2 cellular contexts compared by ENCODE assay signal in the genomic region with DNA sequence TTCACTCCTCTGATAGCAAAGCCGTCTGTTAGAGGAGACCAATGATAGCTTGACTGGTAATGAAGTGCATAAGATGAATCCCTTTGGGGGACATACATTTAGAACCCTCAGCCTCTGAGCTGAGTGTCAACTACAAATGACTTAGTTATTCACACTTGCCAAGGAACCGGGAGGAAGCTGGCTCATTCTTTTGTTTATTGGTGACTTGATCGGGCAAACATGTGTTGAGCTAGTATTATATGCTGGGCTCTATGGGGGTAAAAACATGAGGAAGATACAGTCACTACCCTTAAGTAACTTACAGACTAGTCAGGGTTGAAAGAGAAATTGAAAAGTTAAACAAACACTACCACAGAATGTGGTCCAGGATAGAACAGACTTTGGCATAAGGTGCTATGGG.
TF ChIP-seq lines count a peak whose summit lies in the region.

No MANE protein-coding gene starts in this region.

TF ChIP-seq in liver, 16 proteins besides CTCF, POLR2A, EP300 and RAD21:
- TF ChIP-seq GABPA (IDR thresholded peaks at IDR 0.05 in 1 of 2, conservative IDR thresholded peaks at IDR 0.05 in 1 of 2) = no peak
- TF ChIP-seq, protein P1, sequence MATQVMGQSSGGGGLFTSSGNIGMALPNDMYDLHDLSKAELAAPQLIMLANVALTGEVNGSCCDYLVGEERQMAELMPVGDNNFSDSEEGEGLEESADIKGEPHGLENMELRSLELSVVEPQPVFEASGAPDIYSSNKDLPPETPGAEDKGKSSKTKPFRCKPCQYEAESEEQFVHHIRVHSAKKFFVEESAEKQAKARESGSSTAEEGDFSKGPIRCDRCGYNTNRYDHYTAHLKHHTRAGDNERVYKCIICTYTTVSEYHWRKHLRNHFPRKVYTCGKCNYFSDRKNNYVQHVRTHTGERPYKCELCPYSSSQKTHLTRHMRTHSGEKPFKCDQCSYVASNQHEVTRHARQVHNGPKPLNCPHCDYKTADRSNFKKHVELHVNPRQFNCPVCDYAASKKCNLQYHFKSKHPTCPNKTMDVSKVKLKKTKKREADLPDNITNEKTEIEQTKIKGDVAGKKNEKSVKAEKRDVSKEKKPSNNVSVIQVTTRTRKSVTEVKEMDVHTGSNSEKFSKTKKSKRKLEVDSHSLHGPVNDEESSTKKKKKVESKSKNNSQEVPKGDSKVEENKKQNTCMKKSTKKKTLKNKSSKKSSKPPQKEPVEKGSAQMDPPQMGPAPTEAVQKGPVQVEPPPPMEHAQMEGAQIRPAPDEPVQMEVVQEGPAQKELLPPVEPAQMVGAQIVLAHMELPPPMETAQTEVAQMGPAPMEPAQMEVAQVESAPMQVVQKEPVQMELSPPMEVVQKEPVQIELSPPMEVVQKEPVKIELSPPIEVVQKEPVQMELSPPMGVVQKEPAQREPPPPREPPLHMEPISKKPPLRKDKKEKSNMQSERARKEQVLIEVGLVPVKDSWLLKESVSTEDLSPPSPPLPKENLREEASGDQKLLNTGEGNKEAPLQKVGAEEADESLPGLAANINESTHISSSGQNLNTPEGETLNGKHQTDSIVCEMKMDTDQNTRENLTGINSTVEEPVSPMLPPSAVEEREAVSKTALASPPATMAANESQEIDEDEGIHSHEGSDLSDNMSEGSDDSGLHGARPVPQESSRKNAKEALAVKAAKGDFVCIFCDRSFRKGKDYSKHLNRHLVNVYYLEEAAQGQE (IDR thresholded peaks at IDR 0.05) = no peak
- no peak for TF ChIP-seq RXRA (IDR thresholded peaks at IDR 0.05)
- no peak for TF ChIP-seq NR2F2 (IDR thresholded peaks at IDR 0.05)
- TF ChIP-seq, protein P2, sequence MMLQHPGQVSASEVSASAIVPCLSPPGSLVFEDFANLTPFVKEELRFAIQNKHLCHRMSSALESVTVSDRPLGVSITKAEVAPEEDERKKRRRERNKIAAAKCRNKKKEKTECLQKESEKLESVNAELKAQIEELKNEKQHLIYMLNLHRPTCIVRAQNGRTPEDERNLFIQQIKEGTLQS (IDR thresholded peaks at IDR 0.05) = no peak
- TF ChIP-seq JUND (IDR thresholded peaks at IDR 0.05) = no peak
- no peak for TF ChIP-seq FOXA2 (IDR thresholded peaks at IDR 0.05)
- TF ChIP-seq YY1 (IDR thresholded peaks at IDR 0.05) = no peak
- no peak for TF ChIP-seq FOXA1 (IDR thresholded peaks at IDR 0.05)
- TF ChIP-seq HNF4G (IDR thresholded peaks at IDR 0.05) = no peak
- no peak for TF ChIP-seq TAF1 (conservative IDR thresholded peaks at IDR 0.05)
- TF ChIP-seq, protein P3, sequence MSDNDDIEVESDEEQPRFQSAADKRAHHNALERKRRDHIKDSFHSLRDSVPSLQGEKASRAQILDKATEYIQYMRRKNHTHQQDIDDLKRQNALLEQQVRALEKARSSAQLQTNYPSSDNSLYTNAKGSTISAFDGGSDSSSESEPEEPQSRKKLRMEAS (IDR thresholded peaks at IDR 0.05) = no peak
- TF ChIP-seq, protein P4, sequence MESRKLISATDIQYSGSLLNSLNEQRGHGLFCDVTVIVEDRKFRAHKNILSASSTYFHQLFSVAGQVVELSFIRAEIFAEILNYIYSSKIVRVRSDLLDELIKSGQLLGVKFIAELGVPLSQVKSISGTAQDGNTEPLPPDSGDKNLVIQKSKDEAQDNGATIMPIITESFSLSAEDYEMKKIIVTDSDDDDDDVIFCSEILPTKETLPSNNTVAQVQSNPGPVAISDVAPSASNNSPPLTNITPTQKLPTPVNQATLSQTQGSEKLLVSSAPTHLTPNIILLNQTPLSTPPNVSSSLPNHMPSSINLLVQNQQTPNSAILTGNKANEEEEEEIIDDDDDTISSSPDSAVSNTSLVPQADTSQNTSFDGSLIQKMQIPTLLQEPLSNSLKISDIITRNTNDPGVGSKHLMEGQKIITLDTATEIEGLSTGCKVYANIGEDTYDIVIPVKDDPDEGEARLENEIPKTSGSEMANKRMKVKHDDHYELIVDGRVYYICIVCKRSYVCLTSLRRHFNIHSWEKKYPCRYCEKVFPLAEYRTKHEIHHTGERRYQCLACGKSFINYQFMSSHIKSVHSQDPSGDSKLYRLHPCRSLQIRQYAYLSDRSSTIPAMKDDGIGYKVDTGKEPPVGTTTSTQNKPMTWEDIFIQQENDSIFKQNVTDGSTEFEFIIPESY (IDR thresholded peaks at IDR 0.05) = no peak
- TF ChIP-seq SP1 (IDR thresholded peaks at IDR 0.05) = no peak
- no peak for TF ChIP-seq EGR1 (IDR thresholded peaks at IDR 0.05; ENCODE audit: low read depth in 2 of 2)
- no peak for TF ChIP-seq HNF4A (conservative IDR thresholded peaks at IDR 0.05)

TF ChIP-seq in HepG2, 621 proteins besides CTCF, POLR2A, EP300 and RAD21:
- TF ChIP-seq NCOR1 (IDR thresholded peaks at IDR 0.05; ENCODE audit: borderline replicate concordance, low read length) = no peak
- TF ChIP-seq MEIS2 (CRISPR knock-in tag; IDR thresholded peaks at IDR 0.05) = no peak
- no peak for TF ChIP-seq NCOA2 (CRISPR knock-in tag; IDR thresholded peaks at IDR 0.05)
- TF ChIP-seq ZNF441 (CRISPR knock-in tag; IDR thresholded peaks at IDR 0.05; ENCODE audit: borderline replicate concordance) = no peak
- no peak for TF ChIP-seq ZNF781 (CRISPR knock-in tag; IDR thresholded peaks at IDR 0.05; ENCODE audit: borderline replicate concordance, not compliant biosample characterization)
- TF ChIP-seq MTF2 (CRISPR knock-in tag; IDR thresholded peaks at IDR 0.05; ENCODE audit: borderline replicate concordance) = no peak
- TF ChIP-seq THYN1 (CRISPR knock-in tag; IDR thresholded peaks at IDR 0.05; ENCODE audit: borderline replicate concordance, low read depth) = no peak
- no peak for TF ChIP-seq HOXA5 (CRISPR knock-in tag; IDR thresholded peaks at IDR 0.05)
- TF ChIP-seq NR2C2 (CRISPR knock-in tag; IDR thresholded peaks at IDR 0.05; ENCODE audit: borderline replicate concordance) = no peak
